In the genomic region with DNA sequence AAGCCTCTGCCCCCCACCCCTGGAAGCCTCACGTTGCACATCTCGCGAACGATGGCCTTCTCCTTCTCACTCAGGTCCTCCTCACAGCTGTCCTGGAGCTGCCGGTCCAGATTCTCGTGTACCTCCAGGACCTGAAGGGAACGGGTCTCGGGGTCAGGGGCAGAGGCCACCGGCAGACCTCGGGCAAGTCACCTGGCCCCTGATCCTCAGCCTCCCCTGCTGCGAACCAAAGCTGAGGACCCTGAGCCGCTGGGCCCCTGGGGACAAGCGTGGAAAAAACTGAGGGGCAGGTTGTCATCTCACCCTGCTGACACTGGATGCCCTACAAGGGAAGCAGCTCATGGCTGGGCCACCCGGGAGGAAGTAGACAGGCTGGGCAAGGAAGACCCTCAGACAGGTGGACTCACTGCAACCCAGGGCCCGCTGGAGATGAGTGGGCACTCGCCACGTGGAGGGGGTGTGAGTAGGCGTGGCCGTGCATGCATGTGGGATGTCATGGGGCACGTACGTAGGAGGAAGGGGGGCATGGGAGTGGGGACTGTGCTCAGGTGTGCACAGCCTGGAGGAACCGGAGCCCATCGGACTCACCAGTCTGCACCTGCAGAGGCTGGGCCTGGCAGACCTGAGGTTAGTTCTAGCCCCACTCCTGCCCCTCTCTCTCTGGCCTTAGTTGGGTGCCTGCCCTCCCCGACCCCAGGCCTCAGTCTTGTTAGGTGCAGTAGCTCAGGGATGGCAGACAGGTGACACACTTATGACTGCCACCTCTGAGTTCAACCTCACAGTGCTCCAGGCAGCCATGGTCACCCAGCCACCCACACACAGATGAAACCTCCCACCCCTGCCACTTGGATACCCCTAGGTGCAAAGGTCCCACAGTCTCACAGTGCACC, we compare ENCODE assay signal across 19 cellular contexts. TPM values are rescaled to one million over a fixed set of nuclear protein-coding genes. Genes with fewer than 3 reads are reported as not detected.
DNase-seq lines count a peak whose midpoint lies in the region; ATAC-seq, FAIRE-seq and TF ChIP-seq lines count a peak whose summit lies in the region.
"Had no signal": no experiment of that assay in that cellular context is flagged by ENCODE, and none has a peak within 500 bp of the region (broad histone marks: within the 10 kb centered on the region; RNA-seq: fewer than 3 reads in every experiment).

No MANE protein-coding gene starts in this region.

- no peak overlapping the region for H3K4ac ChIP-seq in IMR-90 (ENCODE audit: low read depth, low read length)

- WGBS in IMR-90 (ENCODE audit: extremely low coverage in 2 of 2, insufficient read length in 1 of 2), 2 experiments: 83% methylated on average over 6 of the region's 24 CpGs; no CpG with 5 or more reads in 1 of the 2 experiments
- 71 to 83% (median 79%) methylated on average over 21 to 24 of the region's 24 CpGs for WGBS in spleen, 5 donors

- no peak overlapping the region for H4K5ac ChIP-seq in IMR-90 (ENCODE audit: low read depth, low read length)

- no peak overlapping the region for H2BK20ac ChIP-seq in IMR-90 (ENCODE audit: low read depth, low read length)

- H3K18ac ChIP-seq in IMR-90 (ENCODE audit: low read depth, low read length): no peak overlapping the region

- H2BK5ac ChIP-seq in IMR-90 (ENCODE audit: low read depth, low read length, poor library complexity, severe bottlenecking): no peak overlapping the region

- TF ChIP-seq POLR2A in IMR-90 (IDR thresholded peaks at IDR 0.05; ENCODE audit: low read depth, low read length) (no peak), spleen (IDR thresholded peaks at IDR 0.05) (no peak)

- no peak overlapping the region for H3K4me3 Mint-ChIP-seq in activated naive CD4-positive, alpha-beta T cell treated with anti-CD3 and anti-CD28 coated beads, Interleukin-2, amount 10 ng/mL, durations not matched to agents 7 days and 5 days
- H3K4me3 Mint-ChIP-seq: CD4-positive, alpha-beta memory T cell; central memory CD8-positive, alpha-beta T cell had no signal

- H3K27ac Mint-ChIP-seq in activated naive CD4-positive, alpha-beta T cell treated with anti-CD3 and anti-CD28 coated beads, Interleukin-2, amount 10 ng/mL, durations not matched to agents 7 days and 5 days: no peak overlapping the region
- H3K27ac Mint-ChIP-seq: progenitor cell of endocrine pancreas had no signal

- H3K9me1 ChIP-seq in IMR-90 (ENCODE audit: insufficient read depth, low read length): no peaks in the 10 kb centered on the region

- dilution Hi-C loops in IMR-90 (cut with HindIII; ENCODE audit: low sequenced_read_pairs, unreplicated experiment): no loop called here

- no peaks in the 10 kb centered on the region for H3K9me3 Mint-ChIP-seq in activated naive CD4-positive, alpha-beta T cell treated with anti-CD3 and anti-CD28 coated beads, Interleukin-2, amount 10 ng/mL, durations not matched to agents 7 days and 5 days
- H3K9me3 Mint-ChIP-seq: CD4-positive, alpha-beta memory T cell; central memory CD8-positive, alpha-beta T cell had no signal

- FAIRE-seq in kidney (lab: Jason Lieb, UNC): no peak

- no peak for TF ChIP-seq CTCF in IMR-90 (conservative IDR thresholded peaks at IDR 0.05; ENCODE audit: low read depth, low read length)
- no peak for TF ChIP-seq CTCF in kidney (IDR thresholded peaks at IDR 0.05; ENCODE audit: borderline replicate concordance, extremely low read depth, insufficient read depth)
- no peak for TF ChIP-seq CTCF in spleen (IDR thresholded peaks at IDR 0.05 in 8 of 11, conservative IDR thresholded peaks at IDR 0.05 in 3 of 11)

- H3K27me3 ChIP-seq in IMR-90 (ENCODE audit: control insufficient read depth, insufficient read depth, low read length) (no peaks in the 10 kb centered on the region), spleen (replicated peaks in 1 of 7) (no peaks in the 10 kb centered on the region)

- no peak overlapping the region for H2BK120ac ChIP-seq in IMR-90 (ENCODE audit: low read depth, low read length)

- H4K8ac ChIP-seq in IMR-90 (ENCODE audit: low read depth in 2 of 2, low read length in 2 of 2): no peak overlapping the region

- H3K79me1 ChIP-seq in IMR-90 (ENCODE audit: low read depth in 1 of 2, low read length in 2 of 2): peaks cover 13 to 69% of the 10 kb centered on the region in 2 experiments

- H3K9me3 ChIP-seq in IMR-90 (ENCODE audit: control insufficient read depth, insufficient read depth, low read length) (no peaks in the 10 kb centered on the region), kidney (ENCODE audit: control insufficient read depth in 1 of 2, low read length in 2 of 2) (no peaks in the 10 kb centered on the region), spleen (no peaks in the 10 kb centered on the region)
- H3K9me3 ChIP-seq: thoracic aorta had no signal

- peak; percentile 19 for DNase-seq in activated naive CD4-positive, alpha-beta T cell treated with anti-CD3 and anti-CD28 coated beads, Interleukin-2, amount 10 ng/mL, durations not matched to agents 7 days and 5 days
- no peak for DNase-seq in activated naive CD4-positive, alpha-beta T cell (lab: John Stamatoyannopoulos, UW)
- DNase-seq in IMR-90: no peak
- peak; percentile 52 for DNase-seq in kidney
- DNase-seq in spleen: peak; percentile 77
- DNase-seq: activated CD4-positive, alpha-beta T cell treated with anti-CD3 and anti-CD28 coated beads, Interleukin-2, amount 50 U/mL, for 48 hours; amygdala; effector memory CD4-positive, alpha-beta T cell; GM23248; NCI-H1694 treated with DMSO at 0.1 percent for 48 hours; NCI-H345 had no signal

- H3K56ac ChIP-seq in IMR-90 (ENCODE audit: extremely low read depth, insufficient read depth, low read length): no peak overlapping the region

- no peaks in the 10 kb centered on the region for H3K27me3 Mint-ChIP-seq in activated naive CD4-positive, alpha-beta T cell treated with anti-CD3 and anti-CD28 coated beads, Interleukin-2, amount 10 ng/mL, durations not matched to agents 7 days and 5 days
- H3K27me3 Mint-ChIP-seq: CD4-positive, alpha-beta memory T cell; central memory CD8-positive, alpha-beta T cell; progenitor cell of endocrine pancreas had no signal

- no peak overlapping the region for H2BK15ac ChIP-seq in IMR-90 (ENCODE audit: low read depth, low read length)

- H3K4me3 ChIP-seq in IMR-90 (ENCODE audit: insufficient read depth, low read depth, low read length): no peak overlapping the region
- H3K4me3 ChIP-seq in kidney (ENCODE audit: low read length in 2 of 2): no peak overlapping the region
- H3K4me3 ChIP-seq in spleen: no peak overlapping the region
- H3K4me3 ChIP-seq: GM23248, lung, thoracic aorta had no signal

- no peak overlapping the region for H2AK9ac ChIP-seq in IMR-90 (replicated peaks; ENCODE audit: low read depth, low read length, poor library complexity)

- ATAC-seq in IMR-90 (ENCODE audit: low read depth) (no peak), GM21526 (IDR thresholded peaks at IDR 0.05; ENCODE audit: low FRiP score, unreplicated experiment) (no peak), GM18502 (IDR thresholded peaks at IDR 0.05; ENCODE audit: poor library complexity, unreplicated experiment) (no peak), HG02852 (IDR thresholded peaks at IDR 0.05; ENCODE audit: unreplicated experiment) (no peak)

- no peak for TF ChIP-seq RAD21 in IMR-90 (IDR thresholded peaks at IDR 0.05; ENCODE audit: low read length)

- no peak overlapping the region for H4K91ac ChIP-seq in IMR-90 (ENCODE audit: insufficient read depth, low read depth, low read length)

- no peak overlapping the region for H3K4me2 ChIP-seq in IMR-90 (ENCODE audit: low read depth, low read length)

- no peak overlapping the region for H3K14ac ChIP-seq in IMR-90 (replicated peaks; ENCODE audit: low read depth, low read length)

- H3K27ac ChIP-seq in IMR-90 (ENCODE audit: insufficient read depth, low read length) (no peak overlapping the region), kidney (ENCODE audit: low read depth in 2 of 2, low read length in 2 of 2) (no peak overlapping the region), spleen (no peak overlapping the region)
- H3K27ac ChIP-seq: GM23248, thoracic aorta had no signal

- intact Hi-C loops in IMR-90 (cut with micrococcal nuclease) (no loop called here), kidney (cut with DNase I) (loop anchor here (5.0 kb wide), 1 partner anchor 111 kb away; no protein-coding TSS in a partner anchor), spleen (cut with DNase I; ENCODE audit: low total_unique reads) (loop anchor here (10.0 kb wide), 1 partner anchor 368 kb away; no protein-coding TSS in a partner anchor)

- no peaks in the 10 kb centered on the region for H3K36me3 Mint-ChIP-seq in activated naive CD4-positive, alpha-beta T cell treated with anti-CD3 and anti-CD28 coated beads, Interleukin-2, amount 10 ng/mL, durations not matched to agents 7 days and 5 days

- H3K4me1 ChIP-seq in IMR-90 (ENCODE audit: control insufficient read depth, insufficient read depth, low read length) (peaks cover 13% of the 10 kb centered on the region), kidney (ENCODE audit: control insufficient read depth in 1 of 2, insufficient read depth in 1 of 2, low read depth in 1 of 2, low read length in 2 of 2) (no peaks in the 10 kb centered on the region), spleen (peaks cover 0 to 11% (median 7%) of the 10 kb centered on the region in 6 donors)

- no peaks in the 10 kb centered on the region for H3K4me1 Mint-ChIP-seq in activated naive CD4-positive, alpha-beta T cell treated with anti-CD3 and anti-CD28 coated beads, Interleukin-2, amount 10 ng/mL, durations not matched to agents 7 days and 5 days
- H3K4me1 Mint-ChIP-seq: CD4-positive, alpha-beta memory T cell; central memory CD8-positive, alpha-beta T cell had no signal

- H3K36me3 ChIP-seq in IMR-90 (ENCODE audit: control insufficient read depth, insufficient read depth, low read length) (peaks cover 21% of the 10 kb centered on the region), kidney (ENCODE audit: control insufficient read depth in 1 of 2, insufficient read depth in 2 of 2, low read length in 2 of 2) (peaks cover 0 to 2% of the 10 kb centered on the region in 2 donors), spleen (peaks cover 0 to 45% (median 16%) of the 10 kb centered on the region in 6 donors)
- H3K36me3 ChIP-seq: thoracic aorta had no signal

- H2AFZ ChIP-seq in IMR-90 (replicated peaks; ENCODE audit: low read length, poor library complexity): peak overlapping the region; percentile 10
- H2AFZ ChIP-seq: GM23248 had no signal

- H2AK5ac ChIP-seq in IMR-90 (ENCODE audit: low read depth, low read length): no peak overlapping the region

- H3K9ac ChIP-seq in IMR-90 (ENCODE audit: low read depth, low read length): no peak overlapping the region
- H3K9ac ChIP-seq in kidney (ENCODE audit: low read length in 2 of 2): no peak overlapping the region
- H3K9ac ChIP-seq: GM23248 had no signal

- peaks cover 37% of the 10 kb centered on the region for H4K20me1 ChIP-seq in IMR-90 (ENCODE audit: insufficient read depth, low read length)

- H3K23ac ChIP-seq in IMR-90 (ENCODE audit: low read depth, low read length): no peak overlapping the region

- POLR2A ChIA-PET in IMR-90 (lab: Charles Lee; ENCODE audit: unreplicated experiment): no interaction called here

- no TSS peak for BruUV-seq in IMR-90 (replicated peaks; lab: Mats Ljungman, UMichigan)

- in situ Hi-C loops in IMR-90 (cut with MboI; ENCODE audit: low sequenced_read_pairs): no loop called here

- CTCF ChIA-PET in activated naive CD4-positive, alpha-beta T cell treated with anti-CD3 and anti-CD28 coated beads, Interleukin-2, amount 10 ng/mL, durations not matched to agents 7 days and 5 days (lab: Charles Lee): interaction anchor here (0.9 to 1.9 kb wide), 3 partner anchors 87 to 114 kb away, joined by 3 to 11 read pairs (median 6); no protein-coding TSS in a partner anchor
- CTCF ChIA-PET in IMR-90 (lab: Yijun Ruan, JAX): interaction anchor here (1.7 kb wide), 1 partner anchor 93 kb away, joined by 4 read pairs; no protein-coding TSS in a partner anchor

RNA-seq across cellular contexts. Expression of gene CCNK, which starts 35.2 kb away (rescaled TPM):
- total RNA-seq in IMR-90 (2012; rRNA removed) (18.8 and 33.1 TPM in 2 replicates), kidney (40.6 TPM), spleen (10 to 100 TPM; 38.3 to 58.3 (median 50.3) TPM)
- polyA plus RNA-seq in IMR-90 (2012; rRNA removed) (25.0 and 38.3 TPM in 2 replicates), kidney (ENCODE audit: insufficient read depth, low read depth, low replicate concordance) (12.8 TPM), spleen (10 to 100 TPM; 11.8 to 15.5 (median 12.8) TPM)
- polyA plus RNA-seq in IMR-90 (2012; cell fraction: cytosol; rRNA removed): 9.1 and 12.6 TPM in 2 replicates
- 14.4 and 41.8 TPM in 2 replicates for polyA plus RNA-seq in IMR-90 (2012; cell fraction: nucleus; rRNA removed; ENCODE audit: low replicate concordance)

RNA-seq across cellular contexts. Expression of gene SETD3, which starts 35.7 kb away (rescaled TPM):
- total RNA-seq in IMR-90 (2012; rRNA removed) (31.9 and 35.0 TPM in 2 replicates), kidney (85.6 TPM), spleen (10 to 100 TPM; 47.9 to 84.4 (median 64.6) TPM)
- polyA plus RNA-seq in IMR-90 (2012; rRNA removed) (15.9 and 18.8 TPM in 2 replicates), kidney (ENCODE audit: insufficient read depth, low read depth, low replicate concordance) (74.0 TPM), spleen (10 to 100 TPM; 18.1 to 28.4 (median 19.1) TPM)
- 5.3 and 7.6 TPM in 2 replicates for polyA plus RNA-seq in IMR-90 (2012; cell fraction: cytosol; rRNA removed)
- polyA plus RNA-seq in IMR-90 (2012; cell fraction: nucleus; rRNA removed; ENCODE audit: low replicate concordance): 1.7 and 11.2 TPM in 2 replicates

Comparison
In these comparisons a context has a peak if more than half of its experiments do, and no peak if none do; other contexts are left out.
1. DNase-seq: peak in activated naive CD4-positive, alpha-beta T cell treated with anti-CD3 and anti-CD28 coated beads, Interleukin-2, amount 10 ng/mL, durations not matched to agents 7 days and 5 days (single experiment), kidney (single experiment) and spleen (single experiment); none in activated naive CD4-positive, alpha-beta T cell (0 of 4) and IMR-90 (single experiment).